ENCODE assay signal across 8 cellular contexts in the genomic region with DNA sequence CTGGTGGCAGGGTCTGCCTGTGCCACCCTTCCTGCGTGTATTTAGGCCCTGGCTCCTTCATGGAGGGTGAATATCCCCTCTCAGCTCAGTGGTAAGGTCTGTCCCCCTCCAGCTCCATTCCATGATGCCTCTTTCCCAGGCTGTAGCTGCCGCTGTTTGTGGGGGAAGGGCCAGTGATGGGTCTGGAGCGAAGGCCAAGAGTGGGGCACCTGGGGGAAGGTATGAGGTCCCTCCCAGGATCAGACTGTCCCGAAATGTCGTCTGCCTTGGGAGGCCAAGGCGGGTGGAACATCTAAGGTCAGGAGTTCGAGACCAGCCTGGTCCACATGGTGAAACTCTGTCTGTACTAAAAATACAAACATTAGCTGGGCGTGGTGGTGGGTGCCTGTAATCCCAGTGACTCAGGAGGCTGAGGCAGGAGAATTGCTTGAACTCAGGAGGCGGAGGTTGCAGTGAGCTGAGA. TPM values are rescaled to one million over a fixed set of nuclear protein-coding genes. Genes with fewer than 3 reads are reported as not detected.
DNase-seq lines count a peak whose midpoint lies in the region; ATAC-seq and TF ChIP-seq lines count a peak whose summit lies in the region.

No MANE protein-coding gene starts in this region.

- H3K4me1 ChIP-seq in right lobe of liver (peaks cover 0 to 51% (median 24%) of the 10 kb centered on the region in 4 donors), transverse colon (peaks cover 40 to 83% (median 68%) of the 10 kb centered on the region in 4 donors)

- peak; percentile 18 for DNase-seq in activated T-cell treated with anti-CD3 and anti-CD28 coated beads, Interleukin-2, amount 50 U/mL, for 1 hour
- no peak for DNase-seq in activated T-cell treated with anti-CD3 and anti-CD28 coated beads for 4 hours
- no peak for DNase-seq in astrocyte of the cerebellum (ENCODE audit: low read depth)
- no peak for DNase-seq in right lobe of liver
- peak; percentile 56 for DNase-seq in transverse colon
- DNase-seq in NCI-H1417 (lab: John Stamatoyannopoulos, UW), result no peak

- intact Hi-C loops in right lobe of liver (cut with DNase I) (no loop called here), transverse colon (cut with DNase I; ENCODE audit: low total_unique reads) (no loop called here)

- no peak for TF ChIP-seq EP300 in transverse colon (IDR thresholded peaks at IDR 0.05; ENCODE audit: low read depth)

- H3K4me3 ChIP-seq in astrocyte of the cerebellum (ENCODE audit: low read depth, low read length) (peak overlapping the region; percentile 72), right lobe of liver (peak overlapping the region; percentile 75 to 85 (median 84)), transverse colon (peak overlapping the region; percentile 54 to 86 (median 62))

- H3K9me3 ChIP-seq in right lobe of liver (no peaks in the 10 kb centered on the region), transverse colon (no peaks in the 10 kb centered on the region)

- no peak for ATAC-seq in right lobe of liver
- no peak for ATAC-seq in HG02973 (IDR thresholded peaks at IDR 0.05; ENCODE audit: unreplicated experiment)
- no peak for ATAC-seq in GM21515 (IDR thresholded peaks at IDR 0.05; ENCODE audit: unreplicated experiment)

- WGBS in right lobe of liver (ENCODE audit: insufficient coverage, low coverage, low lambda C conversion rate, missing lambda C conversion rate), result 28% methylated on average over 4 of the region's 9 CpGs
- 29 to 38% methylated on average over 2 to 9 of the region's 9 CpGs for WGBS in transverse colon (ENCODE audit: low coverage in 1 of 2), 2 donors

- TF ChIP-seq CTCF in astrocyte of the cerebellum (IDR thresholded peaks at IDR 0.05; ENCODE audit: low read depth, low read length, missing control alignments), result no peak
- TF ChIP-seq CTCF in right lobe of liver (IDR thresholded peaks at IDR 0.05), result no peak
- TF ChIP-seq CTCF in transverse colon (IDR thresholded peaks at IDR 0.05), result no peak

- TF ChIP-seq POLR2A in right lobe of liver (IDR thresholded peaks at IDR 0.05), result no peak
- TF ChIP-seq POLR2A in transverse colon (IDR thresholded peaks at IDR 0.05), result no peak

- H3K27ac ChIP-seq in right lobe of liver, result peak overlapping the region; percentile 4 to 82 (median 53)
- H3K27ac ChIP-seq in transverse colon, result peak overlapping the region; percentile 88 to 95 (median 92)

- H3K27me3 ChIP-seq in right lobe of liver (no peaks in the 10 kb centered on the region), transverse colon (peaks cover 32% of the 10 kb centered on the region)

- H3K36me3 ChIP-seq in right lobe of liver (peaks cover 0 to 19% (median 10%) of the 10 kb centered on the region in 4 donors), transverse colon (peaks cover 0 to 7% (median 3%) of the 10 kb centered on the region in 4 donors)

- in situ Hi-C loops in astrocyte of the cerebellum (cut with HindIII; ENCODE audit: low sequenced_read_pairs), result no loop called here
- in situ Hi-C loops in transverse colon (cut with MboI; ENCODE audit: low pct_ligation_motif_present in 1 of 4, low pct_unique_long_range_greater_than_20kb in 1 of 4, low sequenced_read_pairs in 3 of 4), result no loop called here

RNA-seq across cellular contexts. Expression of gene CD151, which starts 1.1 kb away (rescaled TPM):
- total RNA-seq in right lobe of liver (100 to 1,000 TPM in 5 of 6 experiments, 10 to 100 TPM in 1; 70.8 to 156 (median 135) TPM), transverse colon (100 to 1,000 TPM; 252 to 650 (median 429) TPM)

RNA-seq across cellular contexts. Expression of gene CRACR2B, which starts 6.2 kb away (rescaled TPM):
- total RNA-seq in right lobe of liver (1 to 10 TPM; 2.2 to 4.0 (median 3.1) TPM), transverse colon (100 to 1,000 TPM in 3 of 4 donors, 10 to 100 TPM in 1; 82.7 to 373 (median 210) TPM)

RNA-seq across cellular contexts. Expression of gene POLR2L, which starts 8.4 kb away (rescaled TPM):
- 10 to 100 TPM; 34.5 to 88.1 (median 72.9) TPM for total RNA-seq in right lobe of liver
- total RNA-seq in transverse colon, result 10 to 100 TPM in 3 of 4 donors, 1 to 10 TPM in 1; 9.7 to 66.6 (median 32.7) TPM

RNA-seq across cellular contexts. Expression of gene TSPAN4, which starts 8.8 kb away (rescaled TPM):
- total RNA-seq in right lobe of liver (10 to 100 TPM; 14.9 to 80.6 (median 30.5) TPM), transverse colon (10 to 100 TPM; 25.1 to 75.0 (median 32.4) TPM)

RNA-seq across cellular contexts. Expression of gene PNPLA2, which starts 15.2 kb away (rescaled TPM):
- 10 to 100 TPM; 33.2 to 97.1 (median 69.6) TPM for total RNA-seq in right lobe of liver
- 100 to 1,000 TPM in 3 of 4 donors, 10 to 100 TPM in 1; 61.7 to 821 (median 134) TPM for total RNA-seq in transverse colon

Comparison
In these comparisons a context has a peak if more than half of its experiments do, and no peak if none do; other contexts are left out.
1. DNase-seq: peak in activated T-cell treated with anti-CD3 and anti-CD28 coated beads, Interleukin-2, amount 50 U/mL, for 1 hour (single experiment) and transverse colon (single experiment); none in activated T-cell treated with anti-CD3 and anti-CD28 coated beads for 4 hours (single experiment), astrocyte of the cerebellum (single experiment), right lobe of liver (0 of 3) and NCI-H1417 (0 of 3).
2. RNA of gene CRACR2B, which starts 6.2 kb away (total RNA-seq): 82.7 to 373 TPM in transverse colon; 2.2 to 4.0 TPM in right lobe of liver; every median in the first group is over 10 times any median in the second.
3. Peak in every context shown above with its lines, with median percentiles within 50 percentile points of each other: H3K4me3 ChIP-seq.